1 cellular context compared by ENCODE assay signal in genomic region chr7:66920256-66920655, GRCh38.
TF ChIP-seq lines count a peak whose summit lies in the region.

No MANE protein-coding gene starts in this region.

TF ChIP-seq in GM12878, 131 proteins besides CTCF, POLR2A, EP300 and RAD21 (continued from another document):
- TF ChIP-seq RB1 (IDR thresholded peaks at IDR 0.05; ENCODE audit: borderline replicate concordance) = no peak
- no peak for TF ChIP-seq IKZF2 (IDR thresholded peaks at IDR 0.05)
- no peak for TF ChIP-seq TARDBP (IDR thresholded peaks at IDR 0.05; ENCODE audit: borderline replicate concordance)
- no peak for TF ChIP-seq CREM (IDR thresholded peaks at IDR 0.05; ENCODE audit: low read depth)
- no peak for TF ChIP-seq SIX5 (IDR thresholded peaks at IDR 0.05; ENCODE audit: low read depth, low read length, severe bottlenecking)
